In genomic region chr12:57621497-57622292, GRCh38 we compare ENCODE assay signal across 8 cellular contexts. TPM values are rescaled to one million over a fixed set of nuclear protein-coding genes. Genes with fewer than 3 reads are reported as not detected.
DNase-seq lines count a peak whose midpoint lies in the region; ATAC-seq and TF ChIP-seq lines count a peak whose summit lies in the region.

No MANE protein-coding gene starts in this region.

- H3K9me3 Mint-ChIP-seq in CD4-positive, CD25-positive, alpha-beta regulatory T cell = peaks cover 0 to 8% (median 0%) of the 10 kb centered on the region in 7 donors

- H3K4me2 ChIP-seq in osteoblast (ENCODE audit: insufficient read depth, low read length) = peak overlapping the region; percentile 86

- H3K27me3 Mint-ChIP-seq in CD4-positive, CD25-positive, alpha-beta regulatory T cell = peaks cover 100% of the 10 kb centered on the region

- H3K9me3 ChIP-seq in CD4-positive, CD25-positive, alpha-beta regulatory T cell (ENCODE audit: control insufficient read depth in 2 of 2, low read length in 2 of 2) = no peaks in the 10 kb centered on the region
- H3K9me3 ChIP-seq in NT2/D1 (ENCODE audit: insufficient read depth, low read length) (no peaks in the 10 kb centered on the region), osteoblast (ENCODE audit: low read depth, low read length) (no peaks in the 10 kb centered on the region)

- peak; percentile 65 to 66 for ATAC-seq in CD4-positive, CD25-positive, alpha-beta regulatory T cell (ENCODE audit: low read depth in 2 of 2)
- no peak for ATAC-seq in GM18498 (IDR thresholded peaks at IDR 0.05; ENCODE audit: unreplicated experiment)

- peaks cover 0 to 34% (median 22%) of the 10 kb centered on the region in 4 donors for H3K4me1 Mint-ChIP-seq in CD4-positive, CD25-positive, alpha-beta regulatory T cell

- H3K4me3 Mint-ChIP-seq in CD4-positive, CD25-positive, alpha-beta regulatory T cell = peak overlapping the region; percentile 20 to 86 (median 72)

- TF ChIP-seq CTCF in osteoblast (IDR thresholded peaks at IDR 0.05; ENCODE audit: extremely low read depth, low read depth, low read length) = peak; percentile 77

- no peak overlapping the region for H3K4me3 ChIP-seq in CD4-positive, CD25-positive, alpha-beta regulatory T cell (ENCODE audit: low read depth, low read length)
- H3K4me3 ChIP-seq in NT2/D1 (ENCODE audit: insufficient read length, low read depth) = no peak overlapping the region
- H3K4me3 ChIP-seq in osteoblast (ENCODE audit: insufficient read depth, low read length) = peak overlapping the region; percentile 67

- H3K27ac ChIP-seq in CD4-positive, CD25-positive, alpha-beta regulatory T cell (ENCODE audit: insufficient read depth, low read length, poor library complexity, severe bottlenecking) = no peak overlapping the region
- no peak overlapping the region for H3K27ac ChIP-seq in osteoblast (ENCODE audit: low read depth, low read length)

- H3K36me3 Mint-ChIP-seq in CD4-positive, CD25-positive, alpha-beta regulatory T cell = no peaks in the 10 kb centered on the region

- peak overlapping the region; percentile 3 for H3K9ac ChIP-seq in NT2/D1 (ENCODE audit: insufficient read length, low read depth)

- DNase-seq in CD4-positive, CD25-positive, alpha-beta regulatory T cell = peak in 2 of 3 donors; percentile 43 to 51
- DNase-seq in GOT3 (lab: John Stamatoyannopoulos, UW) (peak; percentile 99), NT2/D1 (ENCODE audit: low read depth, low spot score) (no peak), germinal center (ENCODE audit: low spot score) (peak; percentile 80), osteoblast (ENCODE audit: insufficient read length, low spot score, missing footprints) (peak; percentile 98), COLO829 (ENCODE audit: low spot score) (no peak)
- peak; percentile 84 for DNase-seq in activated effector memory CD4-positive, alpha-beta T cell treated with anti-CD3 and anti-CD28 coated beads, Interleukin-2, amount 50 U/mL, for 16 hours

- H3K79me2 ChIP-seq in osteoblast (ENCODE audit: insufficient read depth, low read length) = no peaks in the 10 kb centered on the region

- no peak overlapping the region for H3K27ac Mint-ChIP-seq in CD4-positive, CD25-positive, alpha-beta regulatory T cell

- H3K27me3 ChIP-seq in CD4-positive, CD25-positive, alpha-beta regulatory T cell (ENCODE audit: control insufficient read depth, insufficient read depth, low read length) = peaks cover 53% of the 10 kb centered on the region
- H3K27me3 ChIP-seq in NT2/D1 (ENCODE audit: insufficient read depth, insufficient read length) = no peaks in the 10 kb centered on the region
- peaks cover 48% of the 10 kb centered on the region for H3K27me3 ChIP-seq in osteoblast (ENCODE audit: insufficient read depth, low read length)

- no peaks in the 10 kb centered on the region for H4K20me1 ChIP-seq in osteoblast (ENCODE audit: insufficient read depth, low read length)

- peaks cover 26% of the 10 kb centered on the region for H3K4me1 ChIP-seq in CD4-positive, CD25-positive, alpha-beta regulatory T cell (ENCODE audit: control insufficient read depth, insufficient read depth, low read length, poor library complexity, severe bottlenecking)
- H3K4me1 ChIP-seq in NT2/D1 (ENCODE audit: insufficient read depth, insufficient read length) (peaks cover 3% of the 10 kb centered on the region), osteoblast (ENCODE audit: insufficient read depth, low read length) (peaks cover 7% of the 10 kb centered on the region)

- H3K36me3 ChIP-seq in CD4-positive, CD25-positive, alpha-beta regulatory T cell (ENCODE audit: control insufficient read depth, insufficient read depth, low read length) = no peaks in the 10 kb centered on the region
- H3K36me3 ChIP-seq in NT2/D1 (ENCODE audit: insufficient read depth, insufficient read length, low read length) (peaks cover 57% of the 10 kb centered on the region), osteoblast (ENCODE audit: insufficient read depth, low read length) (peaks cover 2% of the 10 kb centered on the region)

- H2AFZ ChIP-seq in osteoblast (ENCODE audit: low read length) = peak overlapping the region; percentile 41

RNA-seq across cellular contexts. Expression of gene ARHGEF25, which starts 10.5 kb away (rescaled TPM):
- 0.64 TPM for total RNA-seq in CD4-positive, CD25-positive, alpha-beta regulatory T cell
- polyA plus RNA-seq in CD4-positive, CD25-positive, alpha-beta regulatory T cell = not detected
- 20.6 and 23.9 TPM in 2 replicates for total RNA-seq in osteoblast

RNA-seq across cellular contexts. Expression of gene B4GALNT1, which starts 11.3 kb away (rescaled TPM):
- total RNA-seq in CD4-positive, CD25-positive, alpha-beta regulatory T cell = not detected
- polyA plus RNA-seq in CD4-positive, CD25-positive, alpha-beta regulatory T cell = not detected
- 1.1 and 2.9 TPM in 2 replicates for total RNA-seq in osteoblast

RNA-seq across cellular contexts. Expression of gene DTX3, which starts 17.1 kb away (rescaled TPM):
- total RNA-seq in CD4-positive, CD25-positive, alpha-beta regulatory T cell = 31.2 TPM
- 1 to 10 TPM; 3.4 to 7.4 (median 5.1) TPM for polyA plus RNA-seq in CD4-positive, CD25-positive, alpha-beta regulatory T cell
- total RNA-seq in osteoblast = 17.1 and 21.4 TPM in 2 replicates

RNA-seq across cellular contexts. Expression of gene PIP4K2C, which starts 30.7 kb away (rescaled TPM):
- 35.8 TPM for total RNA-seq in CD4-positive, CD25-positive, alpha-beta regulatory T cell
- polyA plus RNA-seq in CD4-positive, CD25-positive, alpha-beta regulatory T cell = 10 to 100 TPM; 24.6 to 38.6 (median 30.2) TPM
- 32.4 and 36.6 TPM in 2 replicates for total RNA-seq in osteoblast

Comparison
In these comparisons a context has a peak if more than half of its experiments do, and no peak if none do; other contexts are left out.
1. DNase-seq: peak in CD4-positive, CD25-positive, alpha-beta regulatory T cell (2 of 3), GOT3 (single experiment), activated effector memory CD4-positive, alpha-beta T cell treated with anti-CD3 and anti-CD28 coated beads, Interleukin-2, amount 50 U/mL, for 16 hours (single experiment), germinal center (single experiment) and osteoblast (single experiment); none in NT2/D1 (single experiment) and COLO829 (single experiment).
2. RNA of gene ARHGEF25, which starts 10.5 kb away (total RNA-seq): 20.6 to 23.9 TPM in osteoblast; 0.64 TPM in CD4-positive, CD25-positive, alpha-beta regulatory T cell (single experiment); every median in the first group is over 10 times any median in the second.